Comparison of ENCODE assay signal across 21 cellular contexts in genomic region chr16:2598133-2598641, GRCh38.
"Had no signal": no experiment of that assay in that cellular context is flagged by ENCODE, and none has a peak within 500 bp of the region (broad histone marks: within the 10 kb centered on the region; RNA-seq: fewer than 3 reads in every experiment).

No MANE protein-coding gene starts in this region.

- H3K36me3 Mint-ChIP-seq: activated naive CD8-positive, alpha-beta T cell; natural killer cell treated with Interleukin-12 subunit alpha and Interleukin-12 subunit beta and Interleukin-15 and Interleukin-18, amount 100 ng/mL, for 72 hours had no signal

- H3K4me3 Mint-ChIP-seq: activated naive CD8-positive, alpha-beta T cell; central memory CD8-positive, alpha-beta T cell; memory B cell; natural killer cell treated with Interleukin-12 subunit alpha and Interleukin-12 subunit beta and Interleukin-15 and Interleukin-18, amount 100 ng/mL, for 72 hours had no signal

- H3K27me3 ChIP-seq: brain microvascular endothelial cell, foreskin keratinocyte, heart left ventricle, stomach, testis, upper lobe of left lung had no signal

- H3K4me1 ChIP-seq: foreskin keratinocyte, prostate gland had no signal

- H3K9me3 ChIP-seq: heart left ventricle, prostate gland, stomach, testis, upper lobe of left lung had no signal

- H3K27ac Mint-ChIP-seq: activated naive CD8-positive, alpha-beta T cell; memory B cell; natural killer cell treated with Interleukin-12 subunit alpha and Interleukin-12 subunit beta and Interleukin-15 and Interleukin-18, amount 100 ng/mL, for 72 hours had no signal

- H3K27ac ChIP-seq: brain microvascular endothelial cell, foreskin keratinocyte, prostate gland, stomach, testis, upper lobe of left lung had no signal

- ATAC-seq: foreskin keratinocyte; heart left ventricle; left lobe of liver; natural killer cell treated with Interleukin-12 subunit alpha and Interleukin-12 subunit beta and Interleukin-15 and Interleukin-18, amount 100 ng/mL, for 72 hours; sciatic nerve; SK-N-SH treated with all-trans-retinoic acid at 6 μM for 48 hours had no signal

- DNase-seq: activated CD4-positive, alpha-beta T cell treated with anti-CD3 and anti-CD28 coated beads, Interleukin-2, amount 50 U/mL, for 48 hours; activated CD4-positive, CD25-positive, alpha-beta regulatory T cell treated with anti-CD3 and anti-CD28 coated beads, Interleukin-2, amount 50 U/mL, for 72 hours; activated gamma-delta T cell treated with Interleukin-2 at 50 U/mL for 16 hours; brain microvascular endothelial cell; effector memory CD4-positive, alpha-beta T cell; foreskin keratinocyte; occipital lobe; stimulated activated CD4-positive, alpha-beta T cell treated with anti-CD3 and anti-CD28 coated beads, Interleukin-12 subunit alpha, Interleukin-12 subunit beta, amount 100 ng/mL, for 4 hours; stimulated activated CD4-positive, alpha-beta T cell treated with anti-CD3 and anti-CD28 coated beads, Interleukin-2, amount 100 ng/mL, for 24 hours; stomach had no signal

- H3K27me3 Mint-ChIP-seq: activated naive CD8-positive, alpha-beta T cell; central memory CD8-positive, alpha-beta T cell; memory B cell; natural killer cell treated with Interleukin-12 subunit alpha and Interleukin-12 subunit beta and Interleukin-15 and Interleukin-18, amount 100 ng/mL, for 72 hours had no signal

- H3K4me3 ChIP-seq: heart left ventricle, prostate gland, stomach, testis, upper lobe of left lung had no signal

- H3K9me3 Mint-ChIP-seq: central memory CD8-positive, alpha-beta T cell; memory B cell; natural killer cell treated with Interleukin-12 subunit alpha and Interleukin-12 subunit beta and Interleukin-15 and Interleukin-18, amount 100 ng/mL, for 72 hours had no signal
